Comparison of ENCODE assay signal across 2 cellular contexts in the genomic region with DNA sequence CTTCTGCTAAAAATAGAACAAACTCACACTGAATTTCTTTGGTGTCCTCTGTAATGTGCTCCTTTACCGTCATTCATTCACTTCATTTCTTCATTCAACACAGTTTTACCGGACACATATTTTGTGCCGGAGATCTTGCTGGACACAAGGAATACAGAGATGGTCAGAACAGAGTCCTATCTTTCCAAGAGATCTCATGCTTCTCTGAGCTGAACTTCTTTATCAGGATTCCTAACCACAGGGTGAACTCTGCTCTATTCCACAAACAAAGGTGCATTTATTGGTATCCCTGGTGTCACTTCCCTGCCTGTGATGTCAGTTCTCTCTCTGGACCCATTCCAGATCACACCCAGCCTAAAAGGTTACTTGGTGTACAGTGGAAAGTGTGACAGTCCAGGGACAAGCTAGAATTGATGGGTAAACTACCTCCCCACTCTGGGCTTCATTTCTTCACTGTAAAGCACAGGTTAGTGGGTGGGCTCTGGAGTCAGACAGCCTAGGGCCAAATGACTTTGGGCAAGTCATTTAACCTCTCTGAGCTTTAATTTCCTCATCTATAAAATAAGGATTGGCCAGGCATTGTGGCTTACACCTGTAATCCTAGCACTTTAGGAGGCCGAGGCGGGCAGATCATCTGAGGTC.
TF ChIP-seq lines count a peak whose summit lies in the region.

No MANE protein-coding gene starts in this region.

TF ChIP-seq in IMR-90, 13 proteins besides CTCF, POLR2A, EP300 and RAD21:
- no peak for TF ChIP-seq NFE2L2 (IDR thresholded peaks at IDR 0.05; ENCODE audit: low read depth, low read length)
- no peak for TF ChIP-seq RFX5 (IDR thresholded peaks at IDR 0.05; ENCODE audit: low read depth, low read length)
- no peak for TF ChIP-seq BHLHE40 (IDR thresholded peaks at IDR 0.05; ENCODE audit: low read depth, low read length)
- TF ChIP-seq, protein P1, sequence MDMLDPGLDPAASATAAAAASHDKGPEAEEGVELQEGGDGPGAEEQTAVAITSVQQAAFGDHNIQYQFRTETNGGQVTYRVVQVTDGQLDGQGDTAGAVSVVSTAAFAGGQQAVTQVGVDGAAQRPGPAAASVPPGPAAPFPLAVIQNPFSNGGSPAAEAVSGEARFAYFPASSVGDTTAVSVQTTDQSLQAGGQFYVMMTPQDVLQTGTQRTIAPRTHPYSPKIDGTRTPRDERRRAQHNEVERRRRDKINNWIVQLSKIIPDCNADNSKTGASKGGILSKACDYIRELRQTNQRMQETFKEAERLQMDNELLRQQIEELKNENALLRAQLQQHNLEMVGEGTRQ (IDR thresholded peaks at IDR 0.05; ENCODE audit: low read depth, low read length) = no peak
- TF ChIP-seq RCOR1 (IDR thresholded peaks at IDR 0.05; ENCODE audit: insufficient replicate concordance, low read length) = no peak
- TF ChIP-seq MXI1 (IDR thresholded peaks at IDR 0.05; ENCODE audit: borderline replicate concordance, low read depth, low read length) = no peak
- no peak for TF ChIP-seq MAFK (IDR thresholded peaks at IDR 0.05; ENCODE audit: low read depth, low read length)
TF ChIP-seq in IMR-90: peak in this region for 0.

TF ChIP-seq in GM12878, 131 proteins besides CTCF, POLR2A, EP300 and RAD21:
- TF ChIP-seq, protein P2, sequence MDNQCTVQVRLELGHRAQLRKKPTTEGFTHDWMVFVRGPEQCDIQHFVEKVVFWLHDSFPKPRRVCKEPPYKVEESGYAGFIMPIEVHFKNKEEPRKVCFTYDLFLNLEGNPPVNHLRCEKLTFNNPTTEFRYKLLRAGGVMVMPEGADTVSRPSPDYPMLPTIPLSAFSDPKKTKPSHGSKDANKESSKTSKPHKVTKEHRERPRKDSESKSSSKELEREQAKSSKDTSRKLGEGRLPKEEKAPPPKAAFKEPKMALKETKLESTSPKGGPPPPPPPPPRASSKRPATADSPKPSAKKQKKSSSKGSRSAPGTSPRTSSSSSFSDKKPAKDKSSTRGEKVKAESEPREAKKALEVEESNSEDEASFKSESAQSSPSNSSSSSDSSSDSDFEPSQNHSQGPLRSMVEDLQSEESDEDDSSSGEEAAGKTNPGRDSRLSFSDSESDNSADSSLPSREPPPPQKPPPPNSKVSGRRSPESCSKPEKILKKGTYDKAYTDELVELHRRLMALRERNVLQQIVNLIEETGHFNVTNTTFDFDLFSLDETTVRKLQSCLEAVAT (IDR thresholded peaks at IDR 0.05) = no peak
- no peak for TF ChIP-seq MTA3 (IDR thresholded peaks at IDR 0.05; ENCODE audit: borderline replicate concordance, low read length)
- TF ChIP-seq, protein P3, sequence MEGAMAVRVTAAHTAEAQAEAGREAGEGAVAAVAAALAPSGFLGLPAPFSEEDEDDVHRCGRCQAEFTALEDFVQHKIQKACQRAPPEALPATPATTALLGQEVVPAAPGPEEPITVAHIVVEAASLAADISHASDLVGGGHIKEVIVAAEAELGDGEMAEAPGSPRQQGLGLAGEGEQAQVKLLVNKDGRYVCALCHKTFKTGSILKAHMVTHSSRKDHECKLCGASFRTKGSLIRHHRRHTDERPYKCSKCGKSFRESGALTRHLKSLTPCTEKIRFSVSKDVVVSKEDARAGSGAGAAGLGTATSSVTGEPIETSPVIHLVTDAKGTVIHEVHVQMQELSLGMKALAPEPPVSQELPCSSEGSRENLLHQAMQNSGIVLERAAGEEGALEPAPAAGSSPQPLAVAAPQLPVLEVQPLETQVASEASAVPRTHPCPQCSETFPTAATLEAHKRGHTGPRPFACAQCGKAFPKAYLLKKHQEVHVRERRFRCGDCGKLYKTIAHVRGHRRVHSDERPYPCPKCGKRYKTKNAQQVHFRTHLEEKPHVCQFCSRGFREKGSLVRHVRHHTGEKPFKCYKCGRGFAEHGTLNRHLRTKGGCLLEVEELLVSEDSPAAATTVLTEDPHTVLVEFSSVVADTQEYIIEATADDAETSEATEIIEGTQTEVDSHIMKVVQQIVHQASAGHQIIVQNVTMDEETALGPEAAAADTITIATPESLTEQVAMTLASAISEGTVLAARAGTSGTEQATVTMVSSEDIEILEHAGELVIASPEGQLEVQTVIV (IDR thresholded peaks at IDR 0.05; ENCODE audit: borderline replicate concordance, partially characterized antibody) = peak; percentile 23
- peak; percentile 87 for TF ChIP-seq ZNF24 (IDR thresholded peaks at IDR 0.05)
- TF ChIP-seq ZNF384 (IDR thresholded peaks at IDR 0.05; ENCODE audit: borderline replicate concordance, low read depth, low read length) = no peak
- TF ChIP-seq, protein P4, sequence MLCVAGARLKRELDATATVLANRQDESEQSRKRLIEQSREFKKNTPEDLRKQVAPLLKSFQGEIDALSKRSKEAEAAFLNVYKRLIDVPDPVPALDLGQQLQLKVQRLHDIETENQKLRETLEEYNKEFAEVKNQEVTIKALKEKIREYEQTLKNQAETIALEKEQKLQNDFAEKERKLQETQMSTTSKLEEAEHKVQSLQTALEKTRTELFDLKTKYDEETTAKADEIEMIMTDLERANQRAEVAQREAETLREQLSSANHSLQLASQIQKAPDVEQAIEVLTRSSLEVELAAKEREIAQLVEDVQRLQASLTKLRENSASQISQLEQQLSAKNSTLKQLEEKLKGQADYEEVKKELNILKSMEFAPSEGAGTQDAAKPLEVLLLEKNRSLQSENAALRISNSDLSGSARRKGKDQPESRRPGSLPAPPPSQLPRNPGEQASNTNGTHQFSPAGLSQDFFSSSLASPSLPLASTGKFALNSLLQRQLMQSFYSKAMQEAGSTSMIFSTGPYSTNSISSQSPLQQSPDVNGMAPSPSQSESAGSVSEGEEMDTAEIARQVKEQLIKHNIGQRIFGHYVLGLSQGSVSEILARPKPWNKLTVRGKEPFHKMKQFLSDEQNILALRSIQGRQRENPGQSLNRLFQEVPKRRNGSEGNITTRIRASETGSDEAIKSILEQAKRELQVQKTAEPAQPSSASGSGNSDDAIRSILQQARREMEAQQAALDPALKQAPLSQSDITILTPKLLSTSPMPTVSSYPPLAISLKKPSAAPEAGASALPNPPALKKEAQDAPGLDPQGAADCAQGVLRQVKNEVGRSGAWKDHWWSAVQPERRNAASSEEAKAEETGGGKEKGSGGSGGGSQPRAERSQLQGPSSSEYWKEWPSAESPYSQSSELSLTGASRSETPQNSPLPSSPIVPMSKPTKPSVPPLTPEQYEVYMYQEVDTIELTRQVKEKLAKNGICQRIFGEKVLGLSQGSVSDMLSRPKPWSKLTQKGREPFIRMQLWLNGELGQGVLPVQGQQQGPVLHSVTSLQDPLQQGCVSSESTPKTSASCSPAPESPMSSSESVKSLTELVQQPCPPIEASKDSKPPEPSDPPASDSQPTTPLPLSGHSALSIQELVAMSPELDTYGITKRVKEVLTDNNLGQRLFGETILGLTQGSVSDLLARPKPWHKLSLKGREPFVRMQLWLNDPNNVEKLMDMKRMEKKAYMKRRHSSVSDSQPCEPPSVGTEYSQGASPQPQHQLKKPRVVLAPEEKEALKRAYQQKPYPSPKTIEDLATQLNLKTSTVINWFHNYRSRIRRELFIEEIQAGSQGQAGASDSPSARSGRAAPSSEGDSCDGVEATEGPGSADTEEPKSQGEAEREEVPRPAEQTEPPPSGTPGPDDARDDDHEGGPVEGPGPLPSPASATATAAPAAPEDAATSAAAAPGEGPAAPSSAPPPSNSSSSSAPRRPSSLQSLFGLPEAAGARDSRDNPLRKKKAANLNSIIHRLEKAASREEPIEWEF (IDR thresholded peaks at IDR 0.05; ENCODE audit: insufficient replicate concordance, low read depth, low read length) = no peak
TF ChIP-seq in GM12878: peak in this region for 2.
